Comparison of ENCODE assay signal across 9 cellular contexts in genomic region chr6:149934249-149935156, GRCh38. TPM values are rescaled to one million over a fixed set of nuclear protein-coding genes. Genes with fewer than 3 reads are reported as not detected.
DNase-seq lines count a peak whose midpoint lies in the region; TF ChIP-seq lines count a peak whose summit lies in the region.
"Had no signal": no experiment of that assay in that cellular context is flagged by ENCODE, and none has a peak within 500 bp of the region (broad histone marks: within the 10 kb centered on the region; RNA-seq: fewer than 3 reads in every experiment).

No MANE protein-coding gene starts in this region.

- peaks cover 30% of the 10 kb centered on the region for H3K27me3 ChIP-seq in colonic mucosa
- H3K27me3 ChIP-seq in liver (ENCODE audit: control insufficient read depth in 4 of 4, insufficient read depth in 4 of 4, low read length in 3 of 4) = peaks cover 0 to 24% (median 9%) of the 10 kb centered on the region in 4 donors

- TF ChIP-seq CTCF in 22Rv1 (IDR thresholded peaks at IDR 0.05) = peak; percentile 76
- peak; percentile 66 for TF ChIP-seq CTCF in GM12873 (IDR thresholded peaks at IDR 0.05; ENCODE audit: insufficient read depth, low read depth, low read length, missing control alignments)
- TF ChIP-seq CTCF in colonic mucosa (IDR thresholded peaks at IDR 0.05) = peak; percentile 77
- peak; percentile 94 for TF ChIP-seq CTCF in liver (IDR thresholded peaks at IDR 0.05; ENCODE audit: low read depth, low read length, missing input control)

- H3K9ac ChIP-seq in colonic mucosa (ENCODE audit: low read depth in 2 of 2, low read length in 2 of 2) = no peak overlapping the region
- no peak overlapping the region for H3K9ac ChIP-seq in liver (ENCODE audit: low read depth in 1 of 2, low read length in 2 of 2)

- H3K36me3 ChIP-seq in colonic mucosa (no peaks in the 10 kb centered on the region), liver (ENCODE audit: control insufficient read depth in 4 of 4, insufficient read depth in 3 of 4, low read depth in 1 of 4, low read length in 3 of 4) (no peaks in the 10 kb centered on the region)

- TF ChIP-seq RAD21 in liver (IDR thresholded peaks at IDR 0.05) = peak; percentile 94 to 96

- H3K27ac ChIP-seq in 22Rv1 (no peak overlapping the region), colonic mucosa (no peak overlapping the region), liver (ENCODE audit: low read depth in 1 of 2, low read length in 2 of 2) (no peak overlapping the region)

- no peaks in the 10 kb centered on the region for H3K9me3 ChIP-seq in colonic mucosa
- H3K9me3 ChIP-seq in liver (ENCODE audit: control insufficient read depth in 4 of 4, low read length in 3 of 4) = no peaks in the 10 kb centered on the region

- no peak overlapping the region for H3K4me3 ChIP-seq in colonic mucosa
- H3K4me3 ChIP-seq in liver (ENCODE audit: low read depth in 1 of 3, low read length in 3 of 3) = no peak overlapping the region

- 33% methylated on average over 11 of the region's 11 CpGs for WGBS in liver

- DNase-seq in NCI-H2227 (lab: John Stamatoyannopoulos, UW; ENCODE audit: unreplicated experiment) (peak; percentile 81), colonic mucosa (peak; percentile 73), OCI-M2 (lab: John Stamatoyannopoulos, UW; ENCODE audit: unreplicated experiment) (no peak)
- DNase-seq in activated CD4-positive, alpha-beta T cell treated with anti-CD3 and anti-CD28 coated beads for 1 hour = peak; percentile 50
- DNase-seq in stimulated activated CD4-positive, alpha-beta T cell treated with anti-CD3 and anti-CD28 coated beads, TNF-alpha, amount 100 ng/mL, for 1 hour (ENCODE audit: low read depth in 3 of 3, low spot score in 1 of 3) = peak; percentile 16 to 42 (median 38)

- intact Hi-C loops in colonic mucosa (cut with DNase I) = loop anchor here (1.0 kb wide), 1 partner anchor 82 kb away; no protein-coding TSS in a partner anchor

- H3K4me1 ChIP-seq in colonic mucosa (peaks cover 9% of the 10 kb centered on the region), liver (ENCODE audit: control insufficient read depth in 4 of 4, insufficient read depth in 4 of 4, low read length in 3 of 4) (peaks cover 3 to 13% (median 9%) of the 10 kb centered on the region in 4 donors)

TF ChIP-seq in liver, 16 proteins besides CTCF, POLR2A, EP300 and RAD21:
- TF ChIP-seq HNF4G (IDR thresholded peaks at IDR 0.05) = no peak
- TF ChIP-seq FOXA2 (IDR thresholded peaks at IDR 0.05) = no peak
- TF ChIP-seq JUND (IDR thresholded peaks at IDR 0.05) = peak; percentile 76 to 92
- peak; percentile 27 to 58 for TF ChIP-seq HNF4A (conservative IDR thresholded peaks at IDR 0.05)
- TF ChIP-seq EGR1 (IDR thresholded peaks at IDR 0.05; ENCODE audit: low read depth in 2 of 2) = no peak
- TF ChIP-seq SP1 (IDR thresholded peaks at IDR 0.05) = no peak
- peak; percentile 14 for TF ChIP-seq ATF3 (IDR thresholded peaks at IDR 0.05)
- no peak for TF ChIP-seq RXRA (IDR thresholded peaks at IDR 0.05)
- TF ChIP-seq NR2F2 (IDR thresholded peaks at IDR 0.05) = no peak
- no peak for TF ChIP-seq REST (IDR thresholded peaks at IDR 0.05)

RNA-seq across cellular contexts. Expression of gene ULBP2, which starts 7.3 kb away (rescaled TPM):
- total RNA-seq in colonic mucosa = under 1 TPM; 0.19 to 0.47 TPM
- total RNA-seq in liver = under 1 TPM; 0.14 to 0.25 TPM
- polyA plus RNA-seq in liver = under 1 TPM; 0.15 to 0.27 TPM

RNA-seq across cellular contexts. Expression of gene RAET1G, which starts 11.6 kb away (rescaled TPM):
- total RNA-seq in colonic mucosa (under 1 TPM in 1 of 2 donors, not detected in 1; 0.27 TPM), liver (not detected)
- polyA plus RNA-seq in liver = not detected
- total RNA-seq: mononuclear cell had no signal

RNA-seq across cellular contexts. Expression of gene ULBP1, which starts 29.2 kb away (rescaled TPM):
- total RNA-seq in colonic mucosa (not detected), liver (under 1 TPM; under 0.01 to 0.05 TPM)
- polyA plus RNA-seq in liver = under 1 TPM in 1 of 2 donors, not detected in 1; 0.03 TPM

RNA-seq across cellular contexts. Expression of gene RAET1E, which starts 36.6 kb away (rescaled TPM):
- total RNA-seq in colonic mucosa (under 1 TPM in 1 of 2 donors, not detected in 1; 0.21 TPM), liver (not detected)
- not detected for polyA plus RNA-seq in liver
- total RNA-seq: mononuclear cell had no signal
